29 cellular contexts compared by ENCODE assay signal in the genomic region with DNA sequence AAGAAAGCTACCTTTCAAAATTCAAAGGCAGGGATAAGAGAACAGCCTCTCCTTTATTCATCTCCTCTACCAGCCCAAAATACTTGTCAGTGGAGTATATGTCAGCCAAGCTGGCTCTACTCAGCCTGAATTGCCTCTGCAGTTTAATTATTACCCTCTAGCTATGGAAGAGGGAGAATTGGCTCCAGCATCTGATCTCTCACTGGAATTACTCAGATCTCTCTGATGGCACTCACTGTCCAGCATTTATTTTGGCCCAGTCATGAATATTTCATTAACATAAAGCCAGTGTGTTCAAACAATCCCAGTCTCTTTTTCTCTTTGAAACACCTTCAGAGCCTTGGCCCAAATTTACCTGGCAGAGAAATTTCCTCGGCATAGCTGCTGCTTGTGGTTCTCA. TPM values are rescaled to one million over a fixed set of nuclear protein-coding genes. Genes with fewer than 3 reads are reported as not detected.
"Had no signal": no experiment of that assay in that cellular context is flagged by ENCODE, and none has a peak within 500 bp of the region (broad histone marks: within the 10 kb centered on the region; RNA-seq: fewer than 3 reads in every experiment).

No MANE protein-coding gene starts in this region.

- H3K4me2 ChIP-seq: neural progenitor cell had no signal

- H2AFZ ChIP-seq: neural progenitor cell had no signal

- H3K9me3 ChIP-seq: lower lobe of right lung, neutrophil, ovary, upper lobe of left lung, vagina had no signal

- DNase-seq: hippocampal formation; immature natural killer cell; kidney; left colon; left lung; lower lobe of right lung; naive B cell; natural killer cell; nephron progenitor cell; occipital lobe; ovary; retina; right cardiac atrium; small intestine; stimulated activated CD4-positive, alpha-beta T cell treated with anti-CD3 and anti-CD28 coated beads, Interleukin-1b, Interleukin-23, amount 100 ng/mL, for 48 hours; stimulated activated CD4-positive, alpha-beta T cell treated with anti-CD3 and anti-CD28 coated beads, Interleukin-2, amount 100 ng/mL, for 48 hours; stimulated activated CD4-positive, alpha-beta T cell treated with anti-CD3 and anti-CD28 coated beads, Interleukin-4, amount 100 ng/mL, for 4 hours; stimulated activated CD8-positive, alpha-beta memory T cell treated with anti-CD3 and anti-CD28 coated beads, Interleukin-4, amount 100 ng/mL, for 48 hours; stimulated activated naive CD4-positive, alpha-beta T cell treated with Interleukin-2 at 50 U/mL for 16 hours; stimulated activated naive CD8-positive, alpha-beta T cell treated with anti-CD3 and anti-CD28 coated beads, Interleukin-15, amount 100 ng/mL, for 72 hours; substantia nigra; upper lobe of left lung had no signal

- H3K9ac ChIP-seq: neural progenitor cell had no signal

- ATAC-seq: left colon; left lung; lower lobe of right lung; natural killer cell; right cardiac atrium; sciatic nerve; stimulated activated memory B cell treated with anti-CD40 and anti-IgM and Interleukin-4, amounts not matched to agents 10 μg/mL and 1 μg/mL and 100 μg/mL, for 72 hours; stimulated activated naive CD8-positive, alpha-beta T cell treated with anti-CD3 and anti-CD28 coated beads, Interleukin-15, amount 100 ng/mL, for 72 hours had no signal

- H3K4me1 ChIP-seq: left lung, lower lobe of right lung, neural progenitor cell, tibial nerve, upper lobe of left lung, vagina had no signal

- H3K36me3 ChIP-seq: left lung, lower lobe of right lung, neural progenitor cell, neutrophil, ovary, tibial nerve, upper lobe of left lung, vagina had no signal

- H3K27me3 ChIP-seq: left lung, neural progenitor cell, neutrophil, ovary, tibial nerve, upper lobe of left lung, vagina had no signal

- H3K27ac ChIP-seq: left lung, lower lobe of right lung, neural progenitor cell, neutrophil, ovary, tibial nerve, upper lobe of left lung, vagina had no signal

- H3K4me3 ChIP-seq: left lung, lower lobe of right lung, neural progenitor cell, ovary, tibial nerve, upper lobe of left lung, vagina had no signal

RNA-seq across cellular contexts. Expression of a gene that starts 58.6 kb away (rescaled TPM):
- total RNA-seq: liver, natural killer cell had no signal
